2 cellular contexts compared by ENCODE assay signal in the genomic region with DNA sequence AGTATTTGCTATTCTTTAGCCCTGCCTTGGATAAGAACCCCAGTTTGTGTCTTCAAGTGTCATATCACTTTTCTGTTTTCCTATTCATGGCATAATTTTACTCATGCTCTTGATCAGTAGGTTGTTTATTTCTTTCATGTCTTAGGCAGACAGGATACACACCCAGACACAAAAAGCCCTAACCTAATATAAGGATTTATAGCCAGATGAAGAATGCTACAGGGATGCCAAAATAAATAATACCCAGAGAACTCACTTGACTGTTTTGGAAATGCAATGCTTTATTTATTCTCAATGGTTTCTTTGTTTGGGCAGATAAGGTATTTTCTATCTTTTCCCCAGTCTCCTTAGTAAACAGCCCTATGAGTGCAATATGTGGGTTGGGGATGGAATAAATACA.
TF ChIP-seq lines count a peak whose summit lies in the region.

No MANE protein-coding gene starts in this region.

TF ChIP-seq in SK-N-SH treated with all-trans-retinoic acid at 6 μM for 48 hours, 23 proteins besides CTCF, POLR2A, EP300 and RAD21 (continued from another document):
- TF ChIP-seq, protein P1, sequence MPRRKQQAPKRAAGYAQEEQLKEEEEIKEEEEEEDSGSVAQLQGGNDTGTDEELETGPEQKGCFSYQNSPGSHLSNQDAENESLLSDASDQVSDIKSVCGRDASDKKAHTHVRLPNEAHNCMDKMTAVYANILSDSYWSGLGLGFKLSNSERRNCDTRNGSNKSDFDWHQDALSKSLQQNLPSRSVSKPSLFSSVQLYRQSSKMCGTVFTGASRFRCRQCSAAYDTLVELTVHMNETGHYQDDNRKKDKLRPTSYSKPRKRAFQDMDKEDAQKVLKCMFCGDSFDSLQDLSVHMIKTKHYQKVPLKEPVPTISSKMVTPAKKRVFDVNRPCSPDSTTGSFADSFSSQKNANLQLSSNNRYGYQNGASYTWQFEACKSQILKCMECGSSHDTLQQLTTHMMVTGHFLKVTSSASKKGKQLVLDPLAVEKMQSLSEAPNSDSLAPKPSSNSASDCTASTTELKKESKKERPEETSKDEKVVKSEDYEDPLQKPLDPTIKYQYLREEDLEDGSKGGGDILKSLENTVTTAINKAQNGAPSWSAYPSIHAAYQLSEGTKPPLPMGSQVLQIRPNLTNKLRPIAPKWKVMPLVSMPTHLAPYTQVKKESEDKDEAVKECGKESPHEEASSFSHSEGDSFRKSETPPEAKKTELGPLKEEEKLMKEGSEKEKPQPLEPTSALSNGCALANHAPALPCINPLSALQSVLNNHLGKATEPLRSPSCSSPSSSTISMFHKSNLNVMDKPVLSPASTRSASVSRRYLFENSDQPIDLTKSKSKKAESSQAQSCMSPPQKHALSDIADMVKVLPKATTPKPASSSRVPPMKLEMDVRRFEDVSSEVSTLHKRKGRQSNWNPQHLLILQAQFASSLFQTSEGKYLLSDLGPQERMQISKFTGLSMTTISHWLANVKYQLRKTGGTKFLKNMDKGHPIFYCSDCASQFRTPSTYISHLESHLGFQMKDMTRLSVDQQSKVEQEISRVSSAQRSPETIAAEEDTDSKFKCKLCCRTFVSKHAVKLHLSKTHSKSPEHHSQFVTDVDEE (CRISPR knock-in tag; IDR thresholded peaks at IDR 0.05), result 0 out of 2 replicates have a peak, but pooled peaks have one; percentile 10
- peak; percentile 79 for TF ChIP-seq ISL1 (CRISPR knock-in tag; IDR thresholded peaks at IDR 0.05)

TF ChIP-seq in SK-N-SH, 30 proteins besides CTCF, POLR2A, EP300 and RAD21 (continued from another document):
- TF ChIP-seq JUND (IDR thresholded peaks at IDR 0.05), result no peak
- TF ChIP-seq, protein P2, sequence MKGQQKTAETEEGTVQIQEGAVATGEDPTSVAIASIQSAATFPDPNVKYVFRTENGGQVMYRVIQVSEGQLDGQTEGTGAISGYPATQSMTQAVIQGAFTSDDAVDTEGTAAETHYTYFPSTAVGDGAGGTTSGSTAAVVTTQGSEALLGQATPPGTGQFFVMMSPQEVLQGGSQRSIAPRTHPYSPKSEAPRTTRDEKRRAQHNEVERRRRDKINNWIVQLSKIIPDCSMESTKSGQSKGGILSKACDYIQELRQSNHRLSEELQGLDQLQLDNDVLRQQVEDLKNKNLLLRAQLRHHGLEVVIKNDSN (IDR thresholded peaks at IDR 0.05; ENCODE audit: borderline replicate concordance, low read depth), result no peak
- TF ChIP-seq, protein P3, sequence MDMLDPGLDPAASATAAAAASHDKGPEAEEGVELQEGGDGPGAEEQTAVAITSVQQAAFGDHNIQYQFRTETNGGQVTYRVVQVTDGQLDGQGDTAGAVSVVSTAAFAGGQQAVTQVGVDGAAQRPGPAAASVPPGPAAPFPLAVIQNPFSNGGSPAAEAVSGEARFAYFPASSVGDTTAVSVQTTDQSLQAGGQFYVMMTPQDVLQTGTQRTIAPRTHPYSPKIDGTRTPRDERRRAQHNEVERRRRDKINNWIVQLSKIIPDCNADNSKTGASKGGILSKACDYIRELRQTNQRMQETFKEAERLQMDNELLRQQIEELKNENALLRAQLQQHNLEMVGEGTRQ (IDR thresholded peaks at IDR 0.05; ENCODE audit: borderline replicate concordance, low read depth, low read length), result no peak
- no peak for TF ChIP-seq RXRA (IDR thresholded peaks at IDR 0.05; ENCODE audit: borderline replicate concordance, low read depth)
- TF ChIP-seq ELF1 (IDR thresholded peaks at IDR 0.05), result no peak
- TF ChIP-seq MXI1 (IDR thresholded peaks at IDR 0.05; ENCODE audit: low read depth, low read length), result no peak
- TF ChIP-seq TCF12 (IDR thresholded peaks at IDR 0.05), result no peak
- no peak for TF ChIP-seq NRF1 (IDR thresholded peaks at IDR 0.05; ENCODE audit: low read depth, low read length)
- no peak for TF ChIP-seq MEF2A (IDR thresholded peaks at IDR 0.05; ENCODE audit: borderline replicate concordance, low read depth)
- TF ChIP-seq SMC3 (IDR thresholded peaks at IDR 0.05; ENCODE audit: low read depth, low read length), result no peak
- TF ChIP-seq, protein P4, sequence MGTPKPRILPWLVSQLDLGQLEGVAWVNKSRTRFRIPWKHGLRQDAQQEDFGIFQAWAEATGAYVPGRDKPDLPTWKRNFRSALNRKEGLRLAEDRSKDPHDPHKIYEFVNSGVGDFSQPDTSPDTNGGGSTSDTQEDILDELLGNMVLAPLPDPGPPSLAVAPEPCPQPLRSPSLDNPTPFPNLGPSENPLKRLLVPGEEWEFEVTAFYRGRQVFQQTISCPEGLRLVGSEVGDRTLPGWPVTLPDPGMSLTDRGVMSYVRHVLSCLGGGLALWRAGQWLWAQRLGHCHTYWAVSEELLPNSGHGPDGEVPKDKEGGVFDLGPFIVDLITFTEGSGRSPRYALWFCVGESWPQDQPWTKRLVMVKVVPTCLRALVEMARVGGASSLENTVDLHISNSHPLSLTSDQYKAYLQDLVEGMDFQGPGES (IDR thresholded peaks at IDR 0.05; ENCODE audit: low read depth, low read length), result no peak
- TF ChIP-seq, protein P5, sequence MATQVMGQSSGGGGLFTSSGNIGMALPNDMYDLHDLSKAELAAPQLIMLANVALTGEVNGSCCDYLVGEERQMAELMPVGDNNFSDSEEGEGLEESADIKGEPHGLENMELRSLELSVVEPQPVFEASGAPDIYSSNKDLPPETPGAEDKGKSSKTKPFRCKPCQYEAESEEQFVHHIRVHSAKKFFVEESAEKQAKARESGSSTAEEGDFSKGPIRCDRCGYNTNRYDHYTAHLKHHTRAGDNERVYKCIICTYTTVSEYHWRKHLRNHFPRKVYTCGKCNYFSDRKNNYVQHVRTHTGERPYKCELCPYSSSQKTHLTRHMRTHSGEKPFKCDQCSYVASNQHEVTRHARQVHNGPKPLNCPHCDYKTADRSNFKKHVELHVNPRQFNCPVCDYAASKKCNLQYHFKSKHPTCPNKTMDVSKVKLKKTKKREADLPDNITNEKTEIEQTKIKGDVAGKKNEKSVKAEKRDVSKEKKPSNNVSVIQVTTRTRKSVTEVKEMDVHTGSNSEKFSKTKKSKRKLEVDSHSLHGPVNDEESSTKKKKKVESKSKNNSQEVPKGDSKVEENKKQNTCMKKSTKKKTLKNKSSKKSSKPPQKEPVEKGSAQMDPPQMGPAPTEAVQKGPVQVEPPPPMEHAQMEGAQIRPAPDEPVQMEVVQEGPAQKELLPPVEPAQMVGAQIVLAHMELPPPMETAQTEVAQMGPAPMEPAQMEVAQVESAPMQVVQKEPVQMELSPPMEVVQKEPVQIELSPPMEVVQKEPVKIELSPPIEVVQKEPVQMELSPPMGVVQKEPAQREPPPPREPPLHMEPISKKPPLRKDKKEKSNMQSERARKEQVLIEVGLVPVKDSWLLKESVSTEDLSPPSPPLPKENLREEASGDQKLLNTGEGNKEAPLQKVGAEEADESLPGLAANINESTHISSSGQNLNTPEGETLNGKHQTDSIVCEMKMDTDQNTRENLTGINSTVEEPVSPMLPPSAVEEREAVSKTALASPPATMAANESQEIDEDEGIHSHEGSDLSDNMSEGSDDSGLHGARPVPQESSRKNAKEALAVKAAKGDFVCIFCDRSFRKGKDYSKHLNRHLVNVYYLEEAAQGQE (IDR thresholded peaks at IDR 0.05; ENCODE audit: low read depth, low read length), result no peak
- no peak for TF ChIP-seq YY1 (IDR thresholded peaks at IDR 0.05; ENCODE audit: low read depth)
- TF ChIP-seq RCOR1 (IDR thresholded peaks at IDR 0.05; ENCODE audit: low read length), result no peak
